ENCODE assay signal across 1 cellular context in genomic region chr22:35314161-35314942, GRCh38.
TF ChIP-seq lines count a peak whose summit lies in the region.

No MANE protein-coding gene starts in this region.

TF ChIP-seq in endothelial cell of umbilical vein, 7 proteins besides CTCF, POLR2A, EP300 and RAD21 (continued from another document):
- no peak for TF ChIP-seq EZH2 (IDR thresholded peaks at IDR 0.05; ENCODE audit: borderline replicate concordance, low read depth, low read length, severe bottlenecking)
- TF ChIP-seq JUN (IDR thresholded peaks at IDR 0.05; ENCODE audit: borderline replicate concordance, insufficient read depth, insufficient read length, low read depth), result no peak
- no peak for TF ChIP-seq MYC (IDR thresholded peaks at IDR 0.05; ENCODE audit: low read depth, low read length)
- TF ChIP-seq MAX (IDR thresholded peaks at IDR 0.05; ENCODE audit: insufficient read depth, insufficient read length), result no peak
TF ChIP-seq in endothelial cell of umbilical vein: peak in this region for 0.
